ENCODE assay signal across 14 cellular contexts in genomic region chr13:103730407-103730806, GRCh38.
DNase-seq lines count a peak whose midpoint lies in the region; ATAC-seq lines count a peak whose summit lies in the region.
"Had no signal": no experiment of that assay in that cellular context is flagged by ENCODE, and none has a peak within 500 bp of the region (broad histone marks: within the 10 kb centered on the region; RNA-seq: fewer than 3 reads in every experiment).

No MANE protein-coding gene starts in this region.

- intact Hi-C loops in Right ventricle myocardium superior (cut with DNase I) (no loop called here), cardiac septum (cut with DNase I) (no loop called here), left cardiac atrium (cut with DNase I) (no loop called here)
- intact Hi-C loops in activated CD4-positive, alpha-beta T cell treated with anti-CD3 and anti-CD28 coated beads, Interleukin-2, amount 10 ng/mL, durations not matched to agents 24 days and 14 days (cut with micrococcal nuclease) = no loop called here

- no peaks in the 10 kb centered on the region for H3K9me3 Mint-ChIP-seq in activated CD4-positive, alpha-beta T cell treated with anti-CD3 and anti-CD28 coated beads, Interleukin-2, amount 10 ng/mL, durations not matched to agents 24 days and 14 days

- DNase-seq in Right ventricle myocardium superior (peak; percentile 75), cardiac septum (ENCODE audit: low spot score) (no peak), left cardiac atrium (peak; percentile 33), left lobe of liver (ENCODE audit: low spot score) (peak; percentile 50), ureter (ENCODE audit: low spot score) (no peak), GM19238 (ENCODE audit: insufficient read length, low spot score) (no peak)
- no peak for DNase-seq in activated CD4-positive, alpha-beta T cell treated with anti-CD3 and anti-CD28 coated beads, Interleukin-2, amount 10 ng/mL, durations not matched to agents 24 days and 14 days
- DNase-seq: ACHN; CD4-positive, CD25-positive, alpha-beta regulatory T cell; DMS53; GF-D8; GM23248; H7; IMR-90 had no signal

- peak; percentile 96 for ATAC-seq in Right ventricle myocardium superior (ENCODE audit: poor library complexity)
- peak; percentile 24 to 50 for ATAC-seq in left cardiac atrium
- ATAC-seq in left lobe of liver = peak; percentile 74

- no peak overlapping the region for H3K27ac Mint-ChIP-seq in activated CD4-positive, alpha-beta T cell treated with anti-CD3 and anti-CD28 coated beads, Interleukin-2, amount 10 ng/mL, durations not matched to agents 24 days and 14 days
- H3K27ac Mint-ChIP-seq: CD4-positive, CD25-positive, alpha-beta regulatory T cell had no signal

- H3K36me3 Mint-ChIP-seq in activated CD4-positive, alpha-beta T cell treated with anti-CD3 and anti-CD28 coated beads, Interleukin-2, amount 10 ng/mL, durations not matched to agents 24 days and 14 days (ENCODE audit: low read depth) = no peaks in the 10 kb centered on the region
- H3K36me3 Mint-ChIP-seq: CD4-positive, CD25-positive, alpha-beta regulatory T cell had no signal

- H3K4me1 Mint-ChIP-seq in activated CD4-positive, alpha-beta T cell treated with anti-CD3 and anti-CD28 coated beads, Interleukin-2, amount 10 ng/mL, durations not matched to agents 24 days and 14 days = no peaks in the 10 kb centered on the region
- H3K4me1 Mint-ChIP-seq: CD4-positive, CD25-positive, alpha-beta regulatory T cell had no signal

- H3K27me3 Mint-ChIP-seq in activated CD4-positive, alpha-beta T cell treated with anti-CD3 and anti-CD28 coated beads, Interleukin-2, amount 10 ng/mL, durations not matched to agents 24 days and 14 days = no peaks in the 10 kb centered on the region
- H3K27me3 Mint-ChIP-seq: CD4-positive, CD25-positive, alpha-beta regulatory T cell had no signal

- no peak overlapping the region for H3K4me3 Mint-ChIP-seq in activated CD4-positive, alpha-beta T cell treated with anti-CD3 and anti-CD28 coated beads, Interleukin-2, amount 10 ng/mL, durations not matched to agents 24 days and 14 days
- H3K4me3 Mint-ChIP-seq: CD4-positive, CD25-positive, alpha-beta regulatory T cell had no signal

Comparison
In these comparisons a context has a peak if more than half of its experiments do, and no peak if none do; other contexts are left out.
1. DNase-seq: peak in Right ventricle myocardium superior (single experiment), left cardiac atrium (single experiment) and left lobe of liver (single experiment); none in cardiac septum (single experiment), ureter (single experiment), activated CD4-positive, alpha-beta T cell treated with anti-CD3 and anti-CD28 coated beads, Interleukin-2, amount 10 ng/mL, durations not matched to agents 24 days and 14 days (single experiment) and GM19238 (single experiment).
2. ATAC-seq: peak in every context shown above with its lines; median percentile 96 in Right ventricle myocardium superior; 74 in left lobe of liver; 37 in left cardiac atrium.